In genomic region chr3:120417272-120417911, GRCh38 we compare ENCODE assay signal across 8 cellular contexts. TPM values are rescaled to one million over a fixed set of nuclear protein-coding genes. Genes with fewer than 3 reads are reported as not detected.
DNase-seq lines count a peak whose midpoint lies in the region; ATAC-seq and TF ChIP-seq lines count a peak whose summit lies in the region.

No MANE protein-coding gene starts in this region.

- ATAC-seq in GM21529 (IDR thresholded peaks at IDR 0.05; ENCODE audit: unreplicated experiment) (peak; percentile 99), IMR-90 (ENCODE audit: low read depth) (peak; percentile 90), esophagus mucosa (peak; percentile 99)

- H3K23ac ChIP-seq in IMR-90 (ENCODE audit: low read depth, low read length) = peak overlapping the region; percentile 34

- peak overlapping the region; percentile 18; the same call in 1 of the 2 replicates for H3K18ac ChIP-seq in IMR-90 (ENCODE audit: low read depth, low read length)

- peak overlapping the region; percentile 36 for H2BK120ac ChIP-seq in IMR-90 (ENCODE audit: low read depth, low read length)

- H3K4me1 ChIP-seq in IMR-90 (ENCODE audit: control insufficient read depth, insufficient read depth, low read length) = peaks cover 29% of the 10 kb centered on the region

- BruUV-seq in IMR-90 (replicated peaks; lab: Mats Ljungman, UMichigan) = no TSS peak

- 6% methylated on average over 4 of the region's 9 CpGs; no CpG with 5 or more reads in 1 of the 2 experiments for WGBS in IMR-90 (ENCODE audit: extremely low coverage in 2 of 2, insufficient read length in 1 of 2), 2 experiments

- H4K91ac ChIP-seq in IMR-90 (ENCODE audit: insufficient read depth, low read depth, low read length) = no peak overlapping the region

- H3K4me3 ChIP-seq in IMR-90 (ENCODE audit: insufficient read depth, low read depth, low read length) = no peak overlapping the region

- intact Hi-C loops in IMR-90 (cut with micrococcal nuclease) = loop anchor here (1.0 kb wide), 3 partner anchors 142 to 525 kb away; no protein-coding TSS in a partner anchor

- DNase-seq in DMS114 treated with DMSO at 0.1 percent for 48 hours (lab: John Stamatoyannopoulos, UW; ENCODE audit: unreplicated experiment) (peak; percentile 82), IMR-90 (peak; percentile 99), OCI-M1 (lab: John Stamatoyannopoulos, UW) (peak; percentile 98), myocyte (ENCODE audit: low read depth) (peak; percentile 97)
- DNase-seq in activated T-cell treated with anti-CD3 and anti-CD28 coated beads, Interleukin-2, amount 50 U/mL, for 1 hour = peak; percentile 79
- DNase-seq in stimulated activated CD8-positive, alpha-beta memory T cell treated with anti-CD3 and anti-CD28 coated beads, Interleukin-7, amount 100 ng/mL, for 4 hours (ENCODE audit: low read depth in 2 of 2) = peak; percentile 68 to 71

- 0 out of 2 replicates have a peak overlapping the region, but pooled peaks have one; percentile 4 for H2BK20ac ChIP-seq in IMR-90 (ENCODE audit: low read depth, low read length)

- H3K79me1 ChIP-seq in IMR-90 (ENCODE audit: low read depth in 1 of 2, low read length in 2 of 2) = peaks cover 52 to 72% of the 10 kb centered on the region in 2 experiments

- peaks cover 70% of the 10 kb centered on the region for H4K20me1 ChIP-seq in IMR-90 (ENCODE audit: insufficient read depth, low read length)

- CTCF ChIA-PET in IMR-90 (lab: Yijun Ruan, JAX) = interaction anchor here (0.7 to 4.6 kb wide), 25 partner anchors 8 to 179 kb away, joined by 3 to 25 read pairs (median 4); partner anchors contain the start of gene NDUFB4

- peak; percentile 87 for TF ChIP-seq CTCF in IMR-90 (conservative IDR thresholded peaks at IDR 0.05; ENCODE audit: low read depth, low read length)

- peak; percentile 66 for TF ChIP-seq RAD21 in IMR-90 (IDR thresholded peaks at IDR 0.05; ENCODE audit: low read length)

- no peak overlapping the region for H2AK5ac ChIP-seq in IMR-90 (ENCODE audit: low read depth, low read length)

- H3K27ac ChIP-seq in IMR-90 (ENCODE audit: insufficient read depth, low read length) = peak overlapping the region; percentile 79; the same call in 1 of the 2 replicates

- H4K8ac ChIP-seq in IMR-90 (ENCODE audit: low read depth in 2 of 2, low read length in 2 of 2) = peak overlapping the region in 1 of 2 experiments; percentile 62; a peak in 1 of 4 replicates

- in situ Hi-C loops in IMR-90 (cut with MboI; ENCODE audit: low sequenced_read_pairs) = no loop called here

- no peak for TF ChIP-seq POLR2A in IMR-90 (IDR thresholded peaks at IDR 0.05; ENCODE audit: low read depth, low read length)

- 0 out of 3 replicates have a peak overlapping the region, but pooled peaks have one; percentile 2 for H2BK15ac ChIP-seq in IMR-90 (ENCODE audit: low read depth, low read length)

- POLR2A ChIA-PET in IMR-90 (lab: Charles Lee; ENCODE audit: unreplicated experiment) = interaction anchor here (0.6 to 1.1 kb wide), 5 partner anchors 21 to 224 kb away, joined by 3 to 5 read pairs (median 3); no protein-coding TSS in a partner anchor

- no peak overlapping the region for H3K56ac ChIP-seq in IMR-90 (ENCODE audit: extremely low read depth, insufficient read depth, low read length)

- peak overlapping the region; percentile 46 for H2BK5ac ChIP-seq in IMR-90 (ENCODE audit: low read depth, low read length, poor library complexity, severe bottlenecking)

- dilution Hi-C loops in IMR-90 (cut with HindIII; ENCODE audit: low sequenced_read_pairs, unreplicated experiment) = no loop called here

- H3K9ac ChIP-seq in IMR-90 (ENCODE audit: low read depth, low read length) = peak overlapping the region; percentile 48; the same call in 1 of the 2 replicates

- H3K27me3 ChIP-seq in IMR-90 (ENCODE audit: control insufficient read depth, insufficient read depth, low read length) = no peaks in the 10 kb centered on the region

- H3K14ac ChIP-seq in IMR-90 (replicated peaks; ENCODE audit: low read depth, low read length) = peak overlapping the region; percentile 38

- H2AK9ac ChIP-seq in IMR-90 (replicated peaks; ENCODE audit: low read depth, low read length, poor library complexity) = no peak overlapping the region

- peak overlapping the region; percentile 17 for H3K4ac ChIP-seq in IMR-90 (ENCODE audit: low read depth, low read length)

- H4K5ac ChIP-seq in IMR-90 (ENCODE audit: low read depth, low read length) = peak overlapping the region; percentile 21; the same call in 1 of the 2 replicates

- peaks cover 18% of the 10 kb centered on the region for H3K9me1 ChIP-seq in IMR-90 (ENCODE audit: insufficient read depth, low read length)

- H2AFZ ChIP-seq in IMR-90 (replicated peaks; ENCODE audit: low read length, poor library complexity) = peak overlapping the region; percentile 68

- peaks cover 27% of the 10 kb centered on the region for H3K36me3 ChIP-seq in IMR-90 (ENCODE audit: control insufficient read depth, insufficient read depth, low read length)

- no peaks in the 10 kb centered on the region for H3K9me3 ChIP-seq in IMR-90 (ENCODE audit: control insufficient read depth, insufficient read depth, low read length)

- peak overlapping the region; percentile 77 for H3K4me2 ChIP-seq in IMR-90 (ENCODE audit: low read depth, low read length)

TF ChIP-seq in IMR-90, 13 proteins besides CTCF, POLR2A, EP300 and RAD21:
- TF ChIP-seq NFE2L2 (IDR thresholded peaks at IDR 0.05; ENCODE audit: low read depth, low read length) (no peak), RFX5 (IDR thresholded peaks at IDR 0.05; ENCODE audit: low read depth, low read length) (peak; percentile 86), MAZ (IDR thresholded peaks at IDR 0.05; ENCODE audit: borderline replicate concordance, low read depth, low read length) (no peak), FOS (IDR thresholded peaks at IDR 0.05; ENCODE audit: low read depth, low read length) (no peak), MAFK (IDR thresholded peaks at IDR 0.05; ENCODE audit: low read depth, low read length) (0 out of 2 replicates have a peak, but pooled peaks have one; percentile 20), RCOR1 (IDR thresholded peaks at IDR 0.05; ENCODE audit: insufficient replicate concordance, low read length) (no peak), SMC3 (IDR thresholded peaks at IDR 0.05; ENCODE audit: low read depth, low read length) (peak; percentile 66), BHLHE40 (IDR thresholded peaks at IDR 0.05; ENCODE audit: low read depth, low read length) (no peak), MXI1 (IDR thresholded peaks at IDR 0.05; ENCODE audit: borderline replicate concordance, low read depth, low read length) (0 out of 2 replicates have a peak, but pooled peaks have one; percentile 39)

RNA-seq across cellular contexts. Expression of gene FSTL1, which starts 33.4 kb away (rescaled TPM):
- 1,097 and 1,642 TPM in 2 replicates for total RNA-seq in IMR-90 (2012; rRNA removed)
- 864 and 916 TPM in 2 replicates for polyA plus RNA-seq in IMR-90 (2012; rRNA removed)
- polyA plus RNA-seq in IMR-90 (2012; cell fraction: cytosol; rRNA removed) = 367 and 446 TPM in 2 replicates
- polyA plus RNA-seq in IMR-90 (2012; cell fraction: nucleus; rRNA removed; ENCODE audit: low replicate concordance) = 302 and 555 TPM in 2 replicates
- 15.8 TPM for total RNA-seq in esophagus mucosa
- total RNA-seq in myocyte = 157 and 193 TPM in 2 replicates
- 991 TPM for polyA plus RNA-seq in myocyte (2012)
